8 cellular contexts compared by ENCODE assay signal in the genomic region with DNA sequence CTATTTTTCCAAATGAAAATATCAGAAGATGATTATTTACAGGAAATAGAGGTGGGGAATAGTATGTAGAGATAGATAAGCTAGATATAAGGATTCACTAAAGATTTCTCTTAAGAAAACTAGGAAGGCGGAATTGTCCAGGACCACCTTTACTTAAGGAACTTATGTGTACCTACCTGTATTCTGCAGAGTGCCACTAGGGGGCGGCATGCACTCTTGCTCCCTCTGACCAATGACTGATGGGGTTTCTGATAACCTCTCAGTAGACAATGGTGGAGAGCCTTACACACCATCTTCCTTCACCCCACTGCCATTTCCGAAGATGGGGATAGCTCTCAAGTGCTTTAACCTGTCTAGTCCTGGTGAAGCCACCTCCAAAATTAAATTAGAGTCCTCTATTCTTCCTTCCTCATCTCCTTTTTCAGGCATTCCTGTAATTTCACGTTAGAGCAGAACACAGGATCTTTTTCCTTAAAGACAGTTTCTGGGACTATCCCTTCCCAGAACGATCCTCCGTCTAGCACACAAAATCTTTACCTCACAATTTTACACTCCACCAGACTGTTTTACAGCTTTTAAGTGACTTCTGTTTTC.
DNase-seq lines count a peak whose midpoint lies in the region; ATAC-seq and TF ChIP-seq lines count a peak whose summit lies in the region.

No MANE protein-coding gene starts in this region.

- H3K27me3 ChIP-seq in dorsolateral prefrontal cortex = no peaks in the 10 kb centered on the region

- POLR2A ChIA-PET in RWPE1 (lab: Yijun Ruan, JAX; ENCODE audit: low non-redundant PET) = no interaction called here

- intact Hi-C loops in dorsolateral prefrontal cortex (cut with DNase I) = no loop called here

- H3K4me3 ChIP-seq in dorsolateral prefrontal cortex = no peak overlapping the region

- no peak overlapping the region for H3K27ac ChIP-seq in RWPE1
- no peak overlapping the region for H3K27ac ChIP-seq in dorsolateral prefrontal cortex

- no peak overlapping the region for H3K4me3 Mint-ChIP-seq in nephron progenitor cell
- H3K4me3 Mint-ChIP-seq in effector memory CD8-positive, alpha-beta T cell = no peak overlapping the region

- H3K9me3 Mint-ChIP-seq in nephron progenitor cell = no peaks in the 10 kb centered on the region
- peaks cover 0 to 7% of the 10 kb centered on the region in 2 donors for H3K9me3 Mint-ChIP-seq in effector memory CD8-positive, alpha-beta T cell

- H3K27me3 Mint-ChIP-seq in nephron progenitor cell (ENCODE audit: low read depth, poor library complexity) = peaks cover 8% of the 10 kb centered on the region
- H3K27me3 Mint-ChIP-seq in effector memory CD8-positive, alpha-beta T cell = no peaks in the 10 kb centered on the region

- peaks cover 1% of the 10 kb centered on the region for H3K4me1 Mint-ChIP-seq in nephron progenitor cell
- no peaks in the 10 kb centered on the region for H3K4me1 Mint-ChIP-seq in effector memory CD8-positive, alpha-beta T cell (ENCODE audit: low read depth in 2 of 2)

- H3K27ac Mint-ChIP-seq in nephron progenitor cell = no peak overlapping the region
- H3K27ac Mint-ChIP-seq in effector memory CD8-positive, alpha-beta T cell = no peak overlapping the region

- TF ChIP-seq CTCF in RWPE1 (conservative IDR thresholded peaks at IDR 0.05; ENCODE audit: low read depth) = peak; percentile 74
- peak; percentile 45 to 76 (median 63) for TF ChIP-seq CTCF in dorsolateral prefrontal cortex (IDR thresholded peaks at IDR 0.05 in 54 of 56, conservative IDR thresholded peaks at IDR 0.05 in 2 of 56; ENCODE audit: low read depth in 1 of 56, partially characterized antibody in 56 of 56)
- peak; percentile 64 for TF ChIP-seq CTCF in nephron progenitor cell (IDR thresholded peaks at IDR 0.05)

- peak; percentile 83 for ATAC-seq in GM19397 (IDR thresholded peaks at IDR 0.05; ENCODE audit: unreplicated experiment)
- peak; percentile 75 for ATAC-seq in HG03196 (IDR thresholded peaks at IDR 0.05; ENCODE audit: unreplicated experiment)
- no peak for ATAC-seq in effector memory CD8-positive, alpha-beta T cell (replicated peaks)

- CTCF ChIA-PET in RWPE1 (lab: Yijun Ruan, JAX) = interaction anchor here (0.6 to 0.7 kb wide), 5 partner anchors 11 to 1771 kb away, joined by 3 to 4 read pairs (median 3); no protein-coding TSS in a partner anchor

- DNase-seq in ELF-1 (ENCODE audit: low read depth, low spot score) = peak; percentile 26
- peak; percentile 39 for DNase-seq in RWPE1 (ENCODE audit: low spot score)
- peak in 8 of 10 donors; percentile 18 to 62 (median 50) for DNase-seq in dorsolateral prefrontal cortex
- peak; percentile 57 for DNase-seq in nephron progenitor cell
- no peak for DNase-seq in effector memory CD8-positive, alpha-beta T cell
- DNase-seq in putamen (ENCODE audit: low spot score) = no peak

- no peaks in the 10 kb centered on the region for H3K36me3 Mint-ChIP-seq in nephron progenitor cell (ENCODE audit: low read depth)
- H3K36me3 Mint-ChIP-seq in effector memory CD8-positive, alpha-beta T cell (ENCODE audit: insufficient read depth) = peaks cover 3% of the 10 kb centered on the region

Comparison
In these comparisons a context has a peak if more than half of its experiments do, and no peak if none do; other contexts are left out.
1. DNase-seq: peak in ELF-1 (single experiment), RWPE1 (single experiment), dorsolateral prefrontal cortex (8 of 10) and nephron progenitor cell (single experiment); none in effector memory CD8-positive, alpha-beta T cell (0 of 3) and putamen (single experiment).
2. Peak in every context shown above with its lines, with median percentiles within 50 percentile points of each other: CTCF ChIP-seq.